In genomic region chr20:25468126-25469075, GRCh38 we compare ENCODE assay signal across 22 cellular contexts.
A peak's percentile ranks its signal among the peaks of the same experiment; 100 is the strongest.
DNase-seq lines count a peak whose midpoint lies in the region; ATAC-seq, FAIRE-seq and TF ChIP-seq lines count a peak whose summit lies in the region.
"Had no signal": no experiment of that assay in that cellular context is flagged by ENCODE, and none has a peak within 500 bp of the region (broad histone marks: within the 10 kb centered on the region; RNA-seq: fewer than 3 reads in every experiment).

No MANE protein-coding gene starts in this region.

- POLR2A ChIA-PET in HEK293 (lab: Yijun Ruan, JAX) = no interaction called here
- POLR2A ChIA-PET in HepG2 (lab: Yijun Ruan, JAX) = no interaction called here

- ATAC-seq in HepG2 (no peak), SK-N-SH treated with all-trans-retinoic acid at 6 μM for 48 hours (no peak)

- H2AFZ ChIP-seq in HepG2 (ENCODE audit: low read length) = no peak overlapping the region
- H2AFZ ChIP-seq: GM23248, PC-9 had no signal

- TF ChIP-seq EP300 in HepG2 (IDR thresholded peaks at IDR 0.05; ENCODE audit: low read depth in 2 of 2, low read length in 2 of 2) (no peak), HepG2 (CRISPR knock-in tag; IDR thresholded peaks at IDR 0.05; ENCODE audit: borderline replicate concordance) (no peak)

- H3K9ac ChIP-seq in BLaER1 (no peak overlapping the region), HepG2 (ENCODE audit: insufficient read depth, low read depth, low read length) (no peak overlapping the region)
- H3K9ac ChIP-seq: GM23248 had no signal

- in situ Hi-C loops in HepG2 (cut with HindIII; ENCODE audit: extremely low pct_ligation_motif_present, low pct_unique_long_range_greater_than_20kb) = no loop called here

- H3K27ac ChIP-seq in BLaER1 (peak overlapping the region; percentile 15; the same call in 1 of the 2 replicates), HEK293 (ENCODE audit: extremely low read depth, low read depth, low read length) (no peak overlapping the region), HepG2 (ENCODE audit: extremely low read length, insufficient read depth, low read length) (no peak overlapping the region), spleen (no peak overlapping the region)
- H3K27ac ChIP-seq: GM23248, PC-9 had no signal

- TF ChIP-seq POLR2A in HepG2 (IDR thresholded peaks at IDR 0.05; ENCODE audit: insufficient read depth in 1 of 2, low read depth in 2 of 2, low read length in 2 of 2) = no peak
- TF ChIP-seq POLR2A in spleen (IDR thresholded peaks at IDR 0.05) = no peak

- BruUV-seq in HepG2 (replicated peaks; lab: Mats Ljungman, UMichigan) = no TSS peak

- no peak for TF ChIP-seq RAD21 in HepG2 (CRISPR knock-in tag; IDR thresholded peaks at IDR 0.05)

- H3K9me3 ChIP-seq in BLaER1 (no peaks in the 10 kb centered on the region), HEK293 (ENCODE audit: control insufficient read depth, insufficient read depth, low read depth, low read length) (no peaks in the 10 kb centered on the region), HepG2 (ENCODE audit: low read length) (no peaks in the 10 kb centered on the region), spleen (no peaks in the 10 kb centered on the region)
- H3K9me3 ChIP-seq: MG63 had no signal

- no peak for FAIRE-seq in HepG2 (lab: Jason Lieb, UNC)

- H3K4me1 ChIP-seq in BLaER1 (peaks cover 52% of the 10 kb centered on the region), HEK293 (ENCODE audit: control insufficient read depth, insufficient read depth, low read length) (no peaks in the 10 kb centered on the region), HepG2 (ENCODE audit: insufficient read depth, low read length) (no peaks in the 10 kb centered on the region), spleen (no peaks in the 10 kb centered on the region)

- TF ChIP-seq CTCF in HEK293 (tag by site-specific recombination; IDR thresholded peaks at IDR 0.05) = no peak
- TF ChIP-seq CTCF in HepG2 (CRISPR knock-in tag; IDR thresholded peaks at IDR 0.05) = no peak
- TF ChIP-seq CTCF in spleen (IDR thresholded peaks at IDR 0.05 in 8 of 11, conservative IDR thresholded peaks at IDR 0.05 in 3 of 11) = no peak

- CTCF ChIA-PET in HEK293 (lab: Yijun Ruan, JAX) = interaction anchor here (0.7 kb wide), 1 partner anchor 38 kb away, joined by 3 read pairs; no protein-coding TSS in a partner anchor
- CTCF ChIA-PET in HepG2 (lab: Yijun Ruan, JAX; ENCODE audit: low intra/inter-chr PET ratio, low total read pairs) = no interaction called here

- H3K4me3 ChIP-seq in BLaER1 (no peak overlapping the region), HEK293 (ENCODE audit: low read depth, low read length) (no peak overlapping the region), HepG2 (replicated peaks in 1 of 3; ENCODE audit: insufficient read depth in 1 of 3, low read depth in 2 of 3, low read length in 3 of 3) (no peak overlapping the region), spleen (no peak overlapping the region)
- H3K4me3 ChIP-seq: GM23248, MG63, PC-9 had no signal

- intact Hi-C loops in HepG2 (cut with micrococcal nuclease; ENCODE audit: unreplicated experiment) (no loop called here), spleen (cut with DNase I; ENCODE audit: low total_unique reads) (no loop called here)

- WGBS in HepG2 (ENCODE audit: low lambda C conversion rate) = 97% methylated on average over 18 of the region's 18 CpGs
- WGBS in spleen, 5 donors = 89 to 95% (median 93%) methylated on average over 18 of the region's 18 CpGs

- no peaks in the 10 kb centered on the region for H3K79me2 ChIP-seq in HepG2 (ENCODE audit: insufficient read depth, low read length)

- no peak for DNase-seq in HepG2 (ENCODE audit: low spot score)
- DNase-seq in spleen = peak; percentile 61
- no peak for DNase-seq in NCI-H2081 treated with DMSO at 0.1 percent for 48 hours (lab: John Stamatoyannopoulos, UW)
- DNase-seq in SW480 (ENCODE audit: low spot score) = no peak
- DNase-seq: Calu3, DMS153, GM23248, H9, HFFc6, IMR-90, KG1, MG63, NCI-H1105 treated with DMSO at 0.1 percent for 48 hours, NCI-H2029, NCI-H2227 treated with DMSO at 0.1 percent for 48 hours, NCI-H526 treated with DMSO at 0.1 percent for 48 hours, PC-9, RPMI8226, SHP77 had no signal

- H3K27me3 ChIP-seq in BLaER1 (no peaks in the 10 kb centered on the region), HepG2 (ENCODE audit: control insufficient read depth in 1 of 2, insufficient read depth in 2 of 2, low read length in 2 of 2) (no peaks in the 10 kb centered on the region), spleen (replicated peaks in 1 of 7) (no peaks in the 10 kb centered on the region)
- H3K27me3 ChIP-seq: MG63 had no signal

- H3K4me2 ChIP-seq in BLaER1 (no peak overlapping the region), HepG2 (ENCODE audit: low read depth, low read length) (no peak overlapping the region)
- H3K4me2 ChIP-seq: PC-9 had no signal

- H3K36me3 ChIP-seq in BLaER1 = peaks cover 84% of the 10 kb centered on the region
- H3K36me3 ChIP-seq in HEK293 (ENCODE audit: control insufficient read depth in 2 of 2, insufficient read depth in 1 of 2, low read length in 2 of 2) = peaks cover 3 to 74% of the 10 kb centered on the region in 2 experiments; a peak in 2 of 3 replicates
- peaks cover 42 to 80% of the 10 kb centered on the region in 2 experiments for H3K36me3 ChIP-seq in HepG2 (replicated peaks in 1 of 2; ENCODE audit: control insufficient read depth in 1 of 2, insufficient read depth in 2 of 2, low read length in 2 of 2)
- H3K36me3 ChIP-seq in spleen = peaks cover 0 to 35% (median 2%) of the 10 kb centered on the region in 6 donors
- H3K36me3 ChIP-seq: MG63 had no signal

- H4K20me1 ChIP-seq in BLaER1 (peaks cover 93% of the 10 kb centered on the region), HepG2 (ENCODE audit: insufficient read depth, low read length) (no peaks in the 10 kb centered on the region)

TF ChIP-seq in HEK293, 187 proteins besides CTCF, POLR2A, EP300 and RAD21 (continues in another document):
- TF ChIP-seq ZNF530 (tag by site-specific recombination; IDR thresholded peaks at IDR 0.05; ENCODE audit: low read depth) (no peak), ZNF155 (tag by site-specific recombination; IDR thresholded peaks at IDR 0.05) (no peak), ATF2 (tag by site-specific recombination; IDR thresholded peaks at IDR 0.05; ENCODE audit: low read depth) (no peak)

TF ChIP-seq in HepG2, 621 proteins besides CTCF, POLR2A, EP300 and RAD21 (continues in another document):
- no peak for TF ChIP-seq SP140L (CRISPR knock-in tag; IDR thresholded peaks at IDR 0.05; ENCODE audit: borderline replicate concordance)

TF ChIP-seq in SK-N-SH treated with all-trans-retinoic acid at 6 μM for 48 hours, 23 proteins besides CTCF, POLR2A, EP300 and RAD21 (continues in another document):
- TF ChIP-seq ZC3H10 (CRISPR knock-in tag; IDR thresholded peaks at IDR 0.05) (no peak), ZNF565 (CRISPR knock-in tag; conservative IDR thresholded peaks at IDR 0.05; ENCODE audit: low read depth) (no peak), SNAI2 (CRISPR knock-in tag; IDR thresholded peaks at IDR 0.05) (no peak), BACH2 (CRISPR knock-in tag; IDR thresholded peaks at IDR 0.05; ENCODE audit: borderline replicate concordance) (no peak), CSDC2 (CRISPR knock-in tag; IDR thresholded peaks at IDR 0.05) (no peak), ZNF8 (CRISPR knock-in tag; IDR thresholded peaks at IDR 0.05) (no peak), TSHZ2 (CRISPR knock-in tag; IDR thresholded peaks at IDR 0.05) (no peak), RARB (CRISPR knock-in tag; IDR thresholded peaks at IDR 0.05) (no peak), OSR1 (CRISPR knock-in tag; IDR thresholded peaks at IDR 0.05) (no peak), ZNF70 (CRISPR knock-in tag; IDR thresholded peaks at IDR 0.05) (no peak), ISL1 (CRISPR knock-in tag; IDR thresholded peaks at IDR 0.05) (no peak), GLIS3 (CRISPR knock-in tag; IDR thresholded peaks at IDR 0.05) (no peak), TOX (CRISPR knock-in tag; IDR thresholded peaks at IDR 0.05; ENCODE audit: borderline replicate concordance) (no peak), ESRRG (CRISPR knock-in tag; IDR thresholded peaks at IDR 0.05) (no peak), PATZ1 (CRISPR knock-in tag; IDR thresholded peaks at IDR 0.05; ENCODE audit: borderline replicate concordance) (no peak)
